In genomic region chr14:73610692-73611091, GRCh38 we compare ENCODE assay signal across 2 cellular contexts.
TF ChIP-seq lines count a peak whose summit lies in the region.

No MANE protein-coding gene starts in this region.

TF ChIP-seq in IMR-90, 13 proteins besides CTCF, POLR2A, EP300 and RAD21:
- no peak for TF ChIP-seq BHLHE40 (IDR thresholded peaks at IDR 0.05; ENCODE audit: low read depth, low read length)
- TF ChIP-seq, protein P1, sequence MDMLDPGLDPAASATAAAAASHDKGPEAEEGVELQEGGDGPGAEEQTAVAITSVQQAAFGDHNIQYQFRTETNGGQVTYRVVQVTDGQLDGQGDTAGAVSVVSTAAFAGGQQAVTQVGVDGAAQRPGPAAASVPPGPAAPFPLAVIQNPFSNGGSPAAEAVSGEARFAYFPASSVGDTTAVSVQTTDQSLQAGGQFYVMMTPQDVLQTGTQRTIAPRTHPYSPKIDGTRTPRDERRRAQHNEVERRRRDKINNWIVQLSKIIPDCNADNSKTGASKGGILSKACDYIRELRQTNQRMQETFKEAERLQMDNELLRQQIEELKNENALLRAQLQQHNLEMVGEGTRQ (IDR thresholded peaks at IDR 0.05; ENCODE audit: low read depth, low read length), result 0 out of 2 replicates have a peak, but pooled peaks have one; percentile 10

TF ChIP-seq in HepG2, 621 proteins besides CTCF, POLR2A, EP300 and RAD21 (continues in another document):
- TF ChIP-seq FOXK2 (IDR thresholded peaks at IDR 0.05), result no peak
- no peak for TF ChIP-seq SKIL (CRISPR knock-in tag; IDR thresholded peaks at IDR 0.05; ENCODE audit: borderline replicate concordance)
- no peak for TF ChIP-seq NONO (IDR thresholded peaks at IDR 0.05)
- TF ChIP-seq NONO (CRISPR knock-in tag; conservative IDR thresholded peaks at IDR 0.05), result no peak
- 0 out of 2 replicates have a peak, but pooled peaks have one; percentile 27 for TF ChIP-seq GATAD1 (CRISPR knock-in tag; IDR thresholded peaks at IDR 0.05)
- TF ChIP-seq NR2F6 (IDR thresholded peaks at IDR 0.05), result no peak
- TF ChIP-seq NR2F6 (CRISPR knock-in tag; IDR thresholded peaks at IDR 0.05), result peak; percentile 48; the same call in 1 of the 2 replicates
- no peak for TF ChIP-seq ZNF543 (CRISPR knock-in tag; IDR thresholded peaks at IDR 0.05)
- TF ChIP-seq HMG20A (CRISPR knock-in tag; IDR thresholded peaks at IDR 0.05; ENCODE audit: borderline replicate concordance), result peak; percentile 57; the same call in 1 of the 2 replicates
- peak; percentile 55 for TF ChIP-seq ZNF331 (CRISPR knock-in tag; IDR thresholded peaks at IDR 0.05)
- TF ChIP-seq ZBTB7B (CRISPR knock-in tag; IDR thresholded peaks at IDR 0.05), result 0 out of 2 replicates have a peak, but pooled peaks have one; percentile 19
- 0 out of 2 replicates have a peak, but pooled peaks have one; percentile 24 for TF ChIP-seq HMG20B (CRISPR knock-in tag; conservative IDR thresholded peaks at IDR 0.05)
- no peak for TF ChIP-seq ZNF841 (CRISPR knock-in tag; IDR thresholded peaks at IDR 0.05; ENCODE audit: borderline replicate concordance)
- TF ChIP-seq MIXL1 (CRISPR knock-in tag; IDR thresholded peaks at IDR 0.05), result 0 out of 2 replicates have a peak, but pooled peaks have one; percentile 38
- TF ChIP-seq MEF2D (CRISPR knock-in tag; IDR thresholded peaks at IDR 0.05), result no peak
- no peak for TF ChIP-seq ZNF549 (CRISPR knock-in tag; IDR thresholded peaks at IDR 0.05)
- TF ChIP-seq ZNF644 (CRISPR knock-in tag; IDR thresholded peaks at IDR 0.05; ENCODE audit: low read depth), result no peak
- peak; percentile 60; the same call in 1 of the 2 replicates for TF ChIP-seq FOXP4 (CRISPR knock-in tag; IDR thresholded peaks at IDR 0.05)
- TF ChIP-seq ZNF652 (CRISPR knock-in tag; IDR thresholded peaks at IDR 0.05; ENCODE audit: borderline replicate concordance, low read depth), result 0 out of 2 replicates have a peak, but pooled peaks have one; percentile 25
- TF ChIP-seq, protein P2, sequence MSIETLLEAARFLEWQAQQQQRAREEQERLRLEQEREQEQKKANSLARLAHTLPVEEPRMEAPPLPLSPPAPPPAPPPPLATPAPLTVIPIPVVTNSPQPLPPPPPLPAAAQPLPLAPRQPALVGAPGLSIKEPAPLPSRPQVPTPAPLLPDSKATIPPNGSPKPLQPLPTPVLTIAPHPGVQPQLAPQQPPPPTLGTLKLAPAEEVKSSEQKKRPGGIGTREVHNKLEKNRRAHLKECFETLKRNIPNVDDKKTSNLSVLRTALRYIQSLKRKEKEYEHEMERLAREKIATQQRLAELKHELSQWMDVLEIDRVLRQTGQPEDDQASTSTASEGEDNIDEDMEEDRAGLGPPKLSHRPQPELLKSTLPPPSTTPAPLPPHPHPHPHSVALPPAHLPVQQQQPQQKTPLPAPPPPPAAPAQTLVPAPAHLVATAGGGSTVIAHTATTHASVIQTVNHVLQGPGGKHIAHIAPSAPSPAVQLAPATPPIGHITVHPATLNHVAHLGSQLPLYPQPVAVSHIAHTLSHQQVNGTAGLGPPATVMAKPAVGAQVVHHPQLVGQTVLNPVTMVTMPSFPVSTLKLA (IDR thresholded peaks at IDR 0.05), result no peak
- TF ChIP-seq, protein P3, sequence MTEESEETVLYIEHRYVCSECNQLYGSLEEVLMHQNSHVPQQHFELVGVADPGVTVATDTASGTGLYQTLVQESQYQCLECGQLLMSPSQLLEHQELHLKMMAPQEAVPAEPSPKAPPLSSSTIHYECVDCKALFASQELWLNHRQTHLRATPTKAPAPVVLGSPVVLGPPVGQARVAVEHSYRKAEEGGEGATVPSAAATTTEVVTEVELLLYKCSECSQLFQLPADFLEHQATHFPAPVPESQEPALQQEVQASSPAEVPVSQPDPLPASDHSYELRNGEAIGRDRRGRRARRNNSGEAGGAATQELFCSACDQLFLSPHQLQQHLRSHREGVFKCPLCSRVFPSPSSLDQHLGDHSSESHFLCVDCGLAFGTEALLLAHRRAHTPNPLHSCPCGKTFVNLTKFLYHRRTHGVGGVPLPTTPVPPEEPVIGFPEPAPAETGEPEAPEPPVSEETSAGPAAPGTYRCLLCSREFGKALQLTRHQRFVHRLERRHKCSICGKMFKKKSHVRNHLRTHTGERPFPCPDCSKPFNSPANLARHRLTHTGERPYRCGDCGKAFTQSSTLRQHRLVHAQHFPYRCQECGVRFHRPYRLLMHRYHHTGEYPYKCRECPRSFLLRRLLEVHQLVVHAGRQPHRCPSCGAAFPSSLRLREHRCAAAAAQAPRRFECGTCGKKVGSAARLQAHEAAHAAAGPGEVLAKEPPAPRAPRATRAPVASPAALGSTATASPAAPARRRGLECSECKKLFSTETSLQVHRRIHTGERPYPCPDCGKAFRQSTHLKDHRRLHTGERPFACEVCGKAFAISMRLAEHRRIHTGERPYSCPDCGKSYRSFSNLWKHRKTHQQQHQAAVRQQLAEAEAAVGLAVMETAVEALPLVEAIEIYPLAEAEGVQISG (CRISPR knock-in tag; IDR thresholded peaks at IDR 0.05), result peak; percentile 20; the same call in 1 of the 2 replicates
- peak; percentile 76; the same call in 1 of the 2 replicates for TF ChIP-seq ZNF292 (CRISPR knock-in tag; IDR thresholded peaks at IDR 0.05; ENCODE audit: borderline replicate concordance, low read depth)
- peak; percentile 59 for TF ChIP-seq SALL1 (CRISPR knock-in tag; IDR thresholded peaks at IDR 0.05)
- peak; percentile 66 for TF ChIP-seq BHLHE40 (IDR thresholded peaks at IDR 0.05; ENCODE audit: low read length)
- 0 out of 2 replicates have a peak, but pooled peaks have one; percentile 33 for TF ChIP-seq ZBED4 (CRISPR knock-in tag; IDR thresholded peaks at IDR 0.05; ENCODE audit: borderline replicate concordance)
- TF ChIP-seq BCLAF1 (IDR thresholded peaks at IDR 0.05), result no peak
- peak; percentile 70; the same call in 1 of the 2 replicates for TF ChIP-seq IRF2 (CRISPR knock-in tag; IDR thresholded peaks at IDR 0.05)
- TF ChIP-seq SOX5 (CRISPR knock-in tag; IDR thresholded peaks at IDR 0.05; ENCODE audit: borderline replicate concordance), result peak; percentile 66; the same call in 1 of the 2 replicates
- no peak for TF ChIP-seq SNRNP70 (IDR thresholded peaks at IDR 0.05; ENCODE audit: low read depth, low read length)
- TF ChIP-seq ZNF792 (CRISPR knock-in tag; IDR thresholded peaks at IDR 0.05), result 0 out of 2 replicates have a peak, but pooled peaks have one; percentile 41
- no peak for TF ChIP-seq AHR (CRISPR knock-in tag; IDR thresholded peaks at IDR 0.05)
- TF ChIP-seq, protein P4, sequence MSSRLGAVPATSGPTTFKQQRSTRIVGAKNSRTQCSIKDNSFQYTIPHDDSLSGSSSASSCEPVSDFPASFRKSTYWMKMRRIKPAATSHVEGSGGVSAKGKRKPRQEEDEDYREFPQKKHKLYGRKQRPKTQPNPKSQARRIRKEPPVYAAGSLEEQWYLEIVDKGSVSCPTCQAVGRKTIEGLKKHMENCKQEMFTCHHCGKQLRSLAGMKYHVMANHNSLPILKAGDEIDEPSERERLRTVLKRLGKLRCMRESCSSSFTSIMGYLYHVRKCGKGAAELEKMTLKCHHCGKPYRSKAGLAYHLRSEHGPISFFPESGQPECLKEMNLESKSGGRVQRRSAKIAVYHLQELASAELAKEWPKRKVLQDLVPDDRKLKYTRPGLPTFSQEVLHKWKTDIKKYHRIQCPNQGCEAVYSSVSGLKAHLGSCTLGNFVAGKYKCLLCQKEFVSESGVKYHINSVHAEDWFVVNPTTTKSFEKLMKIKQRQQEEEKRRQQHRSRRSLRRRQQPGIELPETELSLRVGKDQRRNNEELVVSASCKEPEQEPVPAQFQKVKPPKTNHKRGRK (CRISPR knock-in tag; IDR thresholded peaks at IDR 0.05), result no peak
- TF ChIP-seq, protein P5, sequence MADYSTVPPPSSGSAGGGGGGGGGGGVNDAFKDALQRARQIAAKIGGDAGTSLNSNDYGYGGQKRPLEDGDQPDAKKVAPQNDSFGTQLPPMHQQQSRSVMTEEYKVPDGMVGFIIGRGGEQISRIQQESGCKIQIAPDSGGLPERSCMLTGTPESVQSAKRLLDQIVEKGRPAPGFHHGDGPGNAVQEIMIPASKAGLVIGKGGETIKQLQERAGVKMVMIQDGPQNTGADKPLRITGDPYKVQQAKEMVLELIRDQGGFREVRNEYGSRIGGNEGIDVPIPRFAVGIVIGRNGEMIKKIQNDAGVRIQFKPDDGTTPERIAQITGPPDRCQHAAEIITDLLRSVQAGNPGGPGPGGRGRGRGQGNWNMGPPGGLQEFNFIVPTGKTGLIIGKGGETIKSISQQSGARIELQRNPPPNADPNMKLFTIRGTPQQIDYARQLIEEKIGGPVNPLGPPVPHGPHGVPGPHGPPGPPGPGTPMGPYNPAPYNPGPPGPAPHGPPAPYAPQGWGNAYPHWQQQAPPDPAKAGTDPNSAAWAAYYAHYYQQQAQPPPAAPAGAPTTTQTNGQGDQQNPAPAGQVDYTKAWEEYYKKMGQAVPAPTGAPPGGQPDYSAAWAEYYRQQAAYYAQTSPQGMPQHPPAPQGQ (CRISPR knock-in tag; IDR thresholded peaks at IDR 0.05; ENCODE audit: borderline replicate concordance), result no peak
- no peak for TF ChIP-seq KDM3A (CRISPR knock-in tag; IDR thresholded peaks at IDR 0.05; ENCODE audit: low read depth)
- no peak for TF ChIP-seq PHF20 (CRISPR knock-in tag; IDR thresholded peaks at IDR 0.05)
- TF ChIP-seq BCL6 (CRISPR knock-in tag; IDR thresholded peaks at IDR 0.05), result 0 out of 2 replicates have a peak, but pooled peaks have one; percentile 18
- TF ChIP-seq, protein P6, sequence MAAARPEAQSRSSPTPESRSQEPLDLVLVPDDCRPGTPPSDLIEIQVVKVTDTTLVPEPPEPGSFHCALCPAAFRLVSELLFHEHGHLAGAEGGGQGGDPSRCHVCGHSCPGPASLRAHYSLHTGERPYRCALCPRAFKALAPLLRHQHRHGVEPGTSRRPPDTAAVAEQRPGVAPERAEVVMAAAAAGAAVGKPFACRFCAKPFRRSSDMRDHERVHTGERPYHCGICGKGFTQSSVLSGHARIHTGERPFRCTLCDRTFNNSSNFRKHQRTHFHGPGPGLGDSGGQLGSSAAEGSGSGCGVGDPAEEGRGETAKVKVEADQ (CRISPR knock-in tag; IDR thresholded peaks at IDR 0.05; ENCODE audit: borderline replicate concordance), result no peak
